In the genomic region with DNA sequence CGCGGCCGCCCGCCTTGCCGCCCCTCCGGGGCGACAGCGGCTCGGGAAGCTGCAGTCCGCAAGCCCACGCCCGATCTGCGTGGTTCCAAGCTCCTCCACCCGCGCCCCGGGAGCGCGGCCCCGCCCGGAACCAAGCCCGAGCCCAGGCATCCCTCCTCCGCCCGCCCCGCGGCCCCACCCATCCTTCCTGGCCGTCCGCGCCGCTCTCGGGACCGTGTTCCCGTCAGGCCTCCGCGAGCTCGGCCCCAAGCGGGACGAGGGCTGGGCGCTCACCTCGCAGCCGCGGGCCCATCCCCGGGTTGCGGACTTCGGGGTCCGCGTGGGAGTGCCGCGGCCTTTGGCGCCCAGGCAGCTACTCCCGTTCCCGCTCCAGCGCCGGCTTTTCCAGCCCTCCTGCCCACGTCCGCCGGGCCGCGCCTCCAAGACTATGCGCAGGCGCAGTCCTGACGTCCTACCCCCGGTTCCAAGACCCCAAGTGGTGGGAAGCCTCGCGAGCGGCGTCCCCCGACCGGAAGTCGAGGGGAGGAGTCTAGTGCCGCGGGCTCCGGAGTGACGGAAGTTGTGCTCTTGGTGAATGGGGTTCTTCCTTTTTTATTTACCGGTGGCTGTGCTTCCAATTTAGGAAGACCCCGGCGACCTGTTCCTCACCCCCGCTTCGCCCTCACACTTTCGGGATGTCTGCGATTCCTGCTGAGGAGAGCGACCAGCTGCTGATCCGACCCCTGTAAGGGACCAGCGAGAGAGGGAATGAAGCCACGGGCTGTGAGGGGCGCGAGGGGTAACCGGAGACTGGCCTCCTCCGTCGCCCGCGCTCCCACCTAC, we compare ENCODE assay signal across 1 cellular context.
A peak's percentile ranks its signal among the peaks of the same experiment; 100 is the strongest.
TF ChIP-seq lines count a peak whose summit lies in the region.

TSS of gene CPSF3 (plus strand) at position 555 of the 822 bp plus-strand sequence. CDS start at position 675, 120 bp downstream.
A gene with protein sequence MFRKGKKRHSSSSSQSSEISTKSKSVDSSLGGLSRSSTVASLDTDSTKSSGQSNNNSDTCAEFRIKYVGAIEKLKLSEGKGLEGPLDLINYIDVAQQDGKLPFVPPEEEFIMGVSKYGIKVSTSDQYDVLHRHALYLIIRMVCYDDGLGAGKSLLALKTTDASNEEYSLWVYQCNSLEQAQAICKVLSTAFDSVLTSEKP (minus strand): TSS at position 429 of the 822 bp plus-strand sequence. CDS start 4,831 bp downstream, outside the sequence.

TF ChIP-seq in HepG2, 621 proteins besides CTCF, POLR2A, EP300 and RAD21 (continued from another document and continues in another):
- TF ChIP-seq, protein P1, sequence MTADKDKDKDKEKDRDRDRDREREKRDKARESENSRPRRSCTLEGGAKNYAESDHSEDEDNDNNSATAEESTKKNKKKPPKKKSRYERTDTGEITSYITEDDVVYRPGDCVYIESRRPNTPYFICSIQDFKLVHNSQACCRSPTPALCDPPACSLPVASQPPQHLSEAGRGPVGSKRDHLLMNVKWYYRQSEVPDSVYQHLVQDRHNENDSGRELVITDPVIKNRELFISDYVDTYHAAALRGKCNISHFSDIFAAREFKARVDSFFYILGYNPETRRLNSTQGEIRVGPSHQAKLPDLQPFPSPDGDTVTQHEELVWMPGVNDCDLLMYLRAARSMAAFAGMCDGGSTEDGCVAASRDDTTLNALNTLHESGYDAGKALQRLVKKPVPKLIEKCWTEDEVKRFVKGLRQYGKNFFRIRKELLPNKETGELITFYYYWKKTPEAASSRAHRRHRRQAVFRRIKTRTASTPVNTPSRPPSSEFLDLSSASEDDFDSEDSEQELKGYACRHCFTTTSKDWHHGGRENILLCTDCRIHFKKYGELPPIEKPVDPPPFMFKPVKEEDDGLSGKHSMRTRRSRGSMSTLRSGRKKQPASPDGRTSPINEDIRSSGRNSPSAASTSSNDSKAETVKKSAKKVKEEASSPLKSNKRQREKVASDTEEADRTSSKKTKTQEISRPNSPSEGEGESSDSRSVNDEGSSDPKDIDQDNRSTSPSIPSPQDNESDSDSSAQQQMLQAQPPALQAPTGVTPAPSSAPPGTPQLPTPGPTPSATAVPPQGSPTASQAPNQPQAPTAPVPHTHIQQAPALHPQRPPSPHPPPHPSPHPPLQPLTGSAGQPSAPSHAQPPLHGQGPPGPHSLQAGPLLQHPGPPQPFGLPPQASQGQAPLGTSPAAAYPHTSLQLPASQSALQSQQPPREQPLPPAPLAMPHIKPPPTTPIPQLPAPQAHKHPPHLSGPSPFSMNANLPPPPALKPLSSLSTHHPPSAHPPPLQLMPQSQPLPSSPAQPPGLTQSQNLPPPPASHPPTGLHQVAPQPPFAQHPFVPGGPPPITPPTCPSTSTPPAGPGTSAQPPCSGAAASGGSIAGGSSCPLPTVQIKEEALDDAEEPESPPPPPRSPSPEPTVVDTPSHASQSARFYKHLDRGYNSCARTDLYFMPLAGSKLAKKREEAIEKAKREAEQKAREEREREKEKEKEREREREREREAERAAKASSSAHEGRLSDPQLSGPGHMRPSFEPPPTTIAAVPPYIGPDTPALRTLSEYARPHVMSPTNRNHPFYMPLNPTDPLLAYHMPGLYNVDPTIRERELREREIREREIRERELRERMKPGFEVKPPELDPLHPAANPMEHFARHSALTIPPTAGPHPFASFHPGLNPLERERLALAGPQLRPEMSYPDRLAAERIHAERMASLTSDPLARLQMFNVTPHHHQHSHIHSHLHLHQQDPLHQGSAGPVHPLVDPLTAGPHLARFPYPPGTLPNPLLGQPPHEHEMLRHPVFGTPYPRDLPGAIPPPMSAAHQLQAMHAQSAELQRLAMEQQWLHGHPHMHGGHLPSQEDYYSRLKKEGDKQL (CRISPR knock-in tag; IDR thresholded peaks at IDR 0.05; ENCODE audit: low read depth), result 0 out of 2 replicates have a peak, but pooled peaks have one; percentile 61
- peak; percentile 88 for TF ChIP-seq ZBTB2 (CRISPR knock-in tag; IDR thresholded peaks at IDR 0.05; ENCODE audit: low read depth)
- TF ChIP-seq, protein P2, sequence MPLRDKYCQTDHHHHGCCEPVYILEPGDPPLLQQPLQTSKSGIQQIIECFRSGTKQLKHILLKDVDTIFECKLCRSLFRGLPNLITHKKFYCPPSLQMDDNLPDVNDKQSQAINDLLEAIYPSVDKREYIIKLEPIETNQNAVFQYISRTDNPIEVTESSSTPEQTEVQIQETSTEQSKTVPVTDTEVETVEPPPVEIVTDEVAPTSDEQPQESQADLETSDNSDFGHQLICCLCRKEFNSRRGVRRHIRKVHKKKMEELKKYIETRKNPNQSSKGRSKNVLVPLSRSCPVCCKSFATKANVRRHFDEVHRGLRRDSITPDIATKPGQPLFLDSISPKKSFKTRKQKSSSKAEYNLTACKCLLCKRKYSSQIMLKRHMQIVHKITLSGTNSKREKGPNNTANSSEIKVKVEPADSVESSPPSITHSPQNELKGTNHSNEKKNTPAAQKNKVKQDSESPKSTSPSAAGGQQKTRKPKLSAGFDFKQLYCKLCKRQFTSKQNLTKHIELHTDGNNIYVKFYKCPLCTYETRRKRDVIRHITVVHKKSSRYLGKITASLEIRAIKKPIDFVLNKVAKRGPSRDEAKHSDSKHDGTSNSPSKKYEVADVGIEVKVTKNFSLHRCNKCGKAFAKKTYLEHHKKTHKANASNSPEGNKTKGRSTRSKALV (CRISPR knock-in tag; IDR thresholded peaks at IDR 0.05), result 0 out of 2 replicates have a peak, but pooled peaks have one; percentile 37
- 0 out of 2 replicates have a peak, but pooled peaks have one; percentile 62 for TF ChIP-seq ZNF552 (CRISPR knock-in tag; IDR thresholded peaks at IDR 0.05; ENCODE audit: borderline replicate concordance)
- TF ChIP-seq TERF1 (CRISPR knock-in tag; IDR thresholded peaks at IDR 0.05), result 0 out of 2 replicates have a peak, but pooled peaks have one; percentile 23
- TF ChIP-seq ATM (IDR thresholded peaks at IDR 0.05; ENCODE audit: borderline replicate concordance), result no peak
- TF ChIP-seq WIZ (CRISPR knock-in tag; IDR thresholded peaks at IDR 0.05), result peak; percentile 75; the same call in 1 of the 2 replicates
- TF ChIP-seq ZNF672 (CRISPR knock-in tag; IDR thresholded peaks at IDR 0.05), result 0 out of 2 replicates have a peak, but pooled peaks have one; percentile 34
- no peak for TF ChIP-seq ZNF75D (CRISPR knock-in tag; IDR thresholded peaks at IDR 0.05; ENCODE audit: borderline replicate concordance)
- no peak for TF ChIP-seq ZNF550 (CRISPR knock-in tag; IDR thresholded peaks at IDR 0.05; ENCODE audit: borderline replicate concordance)
- TF ChIP-seq YY1 (IDR thresholded peaks at IDR 0.05; ENCODE audit: insufficient read depth, insufficient replicate concordance, low read depth, low read length), result peak; percentile 81
- TF ChIP-seq MXD3 (CRISPR knock-in tag; IDR thresholded peaks at IDR 0.05), result peak; percentile 79; the same call in 1 of the 2 replicates
- peak; percentile 90 for TF ChIP-seq POLR2G (IDR thresholded peaks at IDR 0.05; ENCODE audit: low read depth, low read length)
- peak; percentile 77; the same call in 1 of the 2 replicates for TF ChIP-seq ZNF790 (CRISPR knock-in tag; IDR thresholded peaks at IDR 0.05; ENCODE audit: borderline replicate concordance)
- TF ChIP-seq NFYB (CRISPR knock-in tag; IDR thresholded peaks at IDR 0.05), result peak; percentile 59
- peak; percentile 78; the same call in 1 of the 2 replicates for TF ChIP-seq HNRNPUL1 (IDR thresholded peaks at IDR 0.05; ENCODE audit: low read depth, low read length)
- peak; percentile 10; the same call in 1 of the 2 replicates for TF ChIP-seq GATA4 (IDR thresholded peaks at IDR 0.05; ENCODE audit: borderline replicate concordance, low read depth)
- TF ChIP-seq, protein P3, sequence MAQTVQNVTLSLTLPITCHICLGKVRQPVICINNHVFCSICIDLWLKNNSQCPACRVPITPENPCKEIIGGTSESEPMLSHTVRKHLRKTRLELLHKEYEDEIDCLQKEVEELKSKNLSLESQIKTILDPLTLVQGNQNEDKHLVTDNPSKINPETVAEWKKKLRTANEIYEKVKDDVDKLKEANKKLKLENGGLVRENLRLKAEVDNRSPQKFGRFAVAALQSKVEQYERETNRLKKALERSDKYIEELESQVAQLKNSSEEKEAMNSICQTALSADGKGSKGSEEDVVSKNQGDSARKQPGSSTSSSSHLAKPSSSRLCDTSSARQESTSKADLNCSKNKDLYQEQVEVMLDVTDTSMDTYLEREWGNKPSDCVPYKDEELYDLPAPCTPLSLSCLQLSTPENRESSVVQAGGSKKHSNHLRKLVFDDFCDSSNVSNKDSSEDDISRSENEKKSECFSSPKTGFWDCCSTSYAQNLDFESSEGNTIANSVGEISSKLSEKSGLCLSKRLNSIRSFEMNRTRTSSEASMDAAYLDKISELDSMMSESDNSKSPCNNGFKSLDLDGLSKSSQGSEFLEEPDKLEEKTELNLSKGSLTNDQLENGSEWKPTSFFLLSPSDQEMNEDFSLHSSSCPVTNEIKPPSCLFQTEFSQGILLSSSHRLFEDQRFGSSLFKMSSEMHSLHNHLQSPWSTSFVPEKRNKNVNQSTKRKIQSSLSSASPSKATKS (CRISPR knock-in tag; IDR thresholded peaks at IDR 0.05), result no peak
- peak; percentile 70; the same call in 1 of the 2 replicates for TF ChIP-seq AHR (CRISPR knock-in tag; IDR thresholded peaks at IDR 0.05)
- no peak for TF ChIP-seq EHMT2 (IDR thresholded peaks at IDR 0.05; ENCODE audit: borderline replicate concordance, low read depth, low read length)
- peak; percentile 98 for TF ChIP-seq ASH2L (IDR thresholded peaks at IDR 0.05; ENCODE audit: insufficient read length, low read depth, low read length)
- TF ChIP-seq, protein P4, sequence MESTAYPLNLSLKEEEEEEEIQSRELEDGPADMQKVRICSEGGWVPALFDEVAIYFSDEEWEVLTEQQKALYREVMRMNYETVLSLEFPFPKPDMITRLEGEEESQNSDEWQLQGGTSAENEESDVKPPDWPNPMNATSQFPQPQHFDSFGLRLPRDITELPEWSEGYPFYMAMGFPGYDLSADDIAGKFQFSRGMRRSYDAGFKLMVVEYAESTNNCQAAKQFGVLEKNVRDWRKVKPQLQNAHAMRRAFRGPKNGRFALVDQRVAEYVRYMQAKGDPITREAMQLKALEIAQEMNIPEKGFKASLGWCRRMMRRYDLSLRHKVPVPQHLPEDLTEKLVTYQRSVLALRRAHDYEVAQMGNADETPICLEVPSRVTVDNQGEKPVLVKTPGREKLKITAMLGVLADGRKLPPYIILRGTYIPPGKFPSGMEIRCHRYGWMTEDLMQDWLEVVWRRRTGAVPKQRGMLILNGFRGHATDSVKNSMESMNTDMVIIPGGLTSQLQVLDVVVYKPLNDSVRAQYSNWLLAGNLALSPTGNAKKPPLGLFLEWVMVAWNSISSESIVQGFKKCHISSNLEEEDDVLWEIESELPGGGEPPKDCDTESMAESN (CRISPR knock-in tag; conservative IDR thresholded peaks at IDR 0.05), result 0 out of 2 replicates have a peak, but pooled peaks have one; percentile 83
- TF ChIP-seq, protein P5, sequence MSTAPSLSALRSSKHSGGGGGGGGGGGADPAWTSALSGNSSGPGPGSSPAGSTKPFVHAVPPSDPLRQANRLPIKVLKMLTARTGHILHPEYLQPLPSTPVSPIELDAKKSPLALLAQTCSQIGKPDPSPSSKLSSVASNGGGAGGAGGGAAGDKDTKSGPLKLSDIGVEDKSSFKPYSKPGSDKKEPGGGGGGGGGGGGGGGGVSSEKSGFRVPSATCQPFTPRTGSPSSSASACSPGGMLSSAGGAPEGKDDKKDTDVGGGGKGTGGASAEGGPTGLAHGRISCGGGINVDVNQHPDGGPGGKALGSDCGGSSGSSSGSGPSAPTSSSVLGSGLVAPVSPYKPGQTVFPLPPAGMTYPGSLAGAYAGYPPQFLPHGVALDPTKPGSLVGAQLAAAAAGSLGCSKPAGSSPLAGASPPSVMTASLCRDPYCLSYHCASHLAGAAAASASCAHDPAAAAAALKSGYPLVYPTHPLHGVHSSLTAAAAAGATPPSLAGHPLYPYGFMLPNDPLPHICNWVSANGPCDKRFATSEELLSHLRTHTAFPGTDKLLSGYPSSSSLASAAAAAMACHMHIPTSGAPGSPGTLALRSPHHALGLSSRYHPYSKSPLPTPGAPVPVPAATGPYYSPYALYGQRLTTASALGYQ (CRISPR knock-in tag; IDR thresholded peaks at IDR 0.05), result peak; percentile 75; the same call in 1 of the 2 replicates
- TF ChIP-seq TEF (CRISPR knock-in tag; IDR thresholded peaks at IDR 0.05), result no peak
- peak; percentile 94 for TF ChIP-seq ZNF563 (CRISPR knock-in tag; IDR thresholded peaks at IDR 0.05)
- TF ChIP-seq SOX6 (IDR thresholded peaks at IDR 0.05), result no peak
- TF ChIP-seq SOX6 (CRISPR knock-in tag; IDR thresholded peaks at IDR 0.05), result peak; percentile 38; the same call in 1 of the 2 replicates
- peak; percentile 63; the same call in 1 of the 2 replicates for TF ChIP-seq GATAD2A (CRISPR knock-in tag; IDR thresholded peaks at IDR 0.05)
- TF ChIP-seq, protein P6, sequence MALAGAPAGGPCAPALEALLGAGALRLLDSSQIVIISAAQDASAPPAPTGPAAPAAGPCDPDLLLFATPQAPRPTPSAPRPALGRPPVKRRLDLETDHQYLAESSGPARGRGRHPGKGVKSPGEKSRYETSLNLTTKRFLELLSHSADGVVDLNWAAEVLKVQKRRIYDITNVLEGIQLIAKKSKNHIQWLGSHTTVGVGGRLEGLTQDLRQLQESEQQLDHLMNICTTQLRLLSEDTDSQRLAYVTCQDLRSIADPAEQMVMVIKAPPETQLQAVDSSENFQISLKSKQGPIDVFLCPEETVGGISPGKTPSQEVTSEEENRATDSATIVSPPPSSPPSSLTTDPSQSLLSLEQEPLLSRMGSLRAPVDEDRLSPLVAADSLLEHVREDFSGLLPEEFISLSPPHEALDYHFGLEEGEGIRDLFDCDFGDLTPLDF (CRISPR knock-in tag; IDR thresholded peaks at IDR 0.05), result peak; percentile 93
